In genomic region chr17:28043296-28043695, GRCh38 we compare ENCODE assay signal across 10 cellular contexts. TPM values are rescaled to one million over a fixed set of nuclear protein-coding genes. Genes with fewer than 3 reads are reported as not detected.
A peak's percentile ranks its signal among the peaks of the same experiment; 100 is the strongest.
DNase-seq lines count a peak whose midpoint lies in the region; ATAC-seq and TF ChIP-seq lines count a peak whose summit lies in the region.
"Had no signal": no experiment of that assay in that cellular context is flagged by ENCODE, and none has a peak within 500 bp of the region (broad histone marks: within the 10 kb centered on the region; RNA-seq: fewer than 3 reads in every experiment).

No MANE protein-coding gene starts in this region.

- H3K27ac Mint-ChIP-seq in activated CD4-positive, alpha-beta memory T cell treated with anti-CD3 and anti-CD28 coated beads, Interleukin-2, amount 10 ng/mL, durations not matched to agents 7 days and 5 days = no peak overlapping the region

- WGBS in heart right ventricle, 2 donors = 64 to 71% methylated on average over 3 of the region's 3 CpGs
- 95 to 97% methylated on average over 3 of the region's 3 CpGs for WGBS in sigmoid colon, 2 donors

- H3K36me3 ChIP-seq in heart right ventricle (peaks cover 0 to 4% (median 0%) of the 10 kb centered on the region in 9 donors), iPS-15b (ENCODE audit: control insufficient read depth, insufficient read depth, low read length) (no peaks in the 10 kb centered on the region), thoracic aorta (no peaks in the 10 kb centered on the region), sigmoid colon (no peaks in the 10 kb centered on the region)

- H3K9me3 Mint-ChIP-seq in activated CD4-positive, alpha-beta memory T cell treated with anti-CD3 and anti-CD28 coated beads, Interleukin-2, amount 10 ng/mL, durations not matched to agents 7 days and 5 days = no peaks in the 10 kb centered on the region

- no peak for TF ChIP-seq POLR2A in sigmoid colon (IDR thresholded peaks at IDR 0.05)

- POLR2A ChIA-PET in activated CD4-positive, alpha-beta memory T cell treated with anti-CD3 and anti-CD28 coated beads, Interleukin-2, amount 10 ng/mL, durations not matched to agents 7 days and 5 days (lab: Charles Lee) = no interaction called here

- peak overlapping the region; percentile 80 for H3K4me3 Mint-ChIP-seq in activated CD4-positive, alpha-beta memory T cell treated with anti-CD3 and anti-CD28 coated beads, Interleukin-2, amount 10 ng/mL, durations not matched to agents 7 days and 5 days

- CTCF ChIA-PET in activated CD4-positive, alpha-beta memory T cell treated with anti-CD3 and anti-CD28 coated beads, Interleukin-2, amount 10 ng/mL, durations not matched to agents 7 days and 5 days (lab: Charles Lee) = no interaction called here

- intact Hi-C loops in heart right ventricle (cut with DNase I) = loop anchor here in 5 of 10 donors (5.0 to 10.0 kb wide), 6 partner anchors 58 to 294 kb away; partner anchors contain the start of genes LYRM9 (in 3 of the 5), IFT20 (in 2 of the 5) and TNFAIP1 (in 2 of the 5)
- intact Hi-C loops in left ventricle myocardium superior (cut with micrococcal nuclease) = no loop called here
- intact Hi-C loops in sigmoid colon (cut with DNase I) = loop anchor here (5.0 kb wide), 1 partner anchor 274 kb away; the partner anchor contains the start of gene TMEM97

- H3K4me3 ChIP-seq in heart right ventricle (peak overlapping the region in 8 of 10 donors; percentile 12 to 97 (median 94)), iPS-15b (ENCODE audit: low read depth, low read length) (peak overlapping the region; percentile 73), thoracic aorta (peak overlapping the region; percentile 3), sigmoid colon (no peak overlapping the region)

- TF ChIP-seq EP300 in sigmoid colon (IDR thresholded peaks at IDR 0.05) = no peak

- H3K4me1 ChIP-seq in heart right ventricle (peaks cover 7 to 70% (median 61%) of the 10 kb centered on the region in 9 donors), iPS-15b (ENCODE audit: control insufficient read depth, insufficient read depth, low read length) (peaks cover 16% of the 10 kb centered on the region), thoracic aorta (ENCODE audit: control insufficient read depth in 1 of 2, low read depth in 2 of 2) (peaks cover 36 to 43% of the 10 kb centered on the region in 2 donors), sigmoid colon (peaks cover 0 to 53% (median 31%) of the 10 kb centered on the region in 4 donors)

- TF ChIP-seq CTCF in heart right ventricle (IDR thresholded peaks at IDR 0.05) (no peak), thoracic aorta (IDR thresholded peaks at IDR 0.05) (no peak), sigmoid colon (IDR thresholded peaks at IDR 0.05) (no peak)

- DNase-seq in heart right ventricle (no peak), left ventricle myocardium superior (no peak), thoracic aorta (ENCODE audit: low spot score) (no peak), glomerular visceral epithelial cell (ENCODE audit: extremely low spot score) (no peak), sigmoid colon (no peak)
- no peak for DNase-seq in activated CD4-positive, alpha-beta memory T cell treated with anti-CD3 and anti-CD28 coated beads, Interleukin-2, amount 10 ng/mL, durations not matched to agents 7 days and 5 days
- DNase-seq in effector CD8-positive, alpha-beta T cell (lab: John Stamatoyannopoulos, UW) = no peak
- DNase-seq: DMS79 treated with DMSO at 0.1 percent for 48 hours, NCI-H2227 treated with DMSO at 0.1 percent for 48 hours had no signal

- H3K4me1 Mint-ChIP-seq in activated CD4-positive, alpha-beta memory T cell treated with anti-CD3 and anti-CD28 coated beads, Interleukin-2, amount 10 ng/mL, durations not matched to agents 7 days and 5 days = peaks cover 61% of the 10 kb centered on the region

- H3K27ac ChIP-seq in heart right ventricle = peak overlapping the region in 3 of 10 donors; percentile 1 to 26 (median 23)
- no peak overlapping the region for H3K27ac ChIP-seq in thoracic aorta
- no peak overlapping the region for H3K27ac ChIP-seq in sigmoid colon

- ATAC-seq in heart right ventricle = no peak
- no peak for ATAC-seq in left ventricle myocardium superior
- no peak for ATAC-seq in thoracic aorta (ENCODE audit: insufficient number of reproducible peaks, low FRiP score, low read depth)

- no peaks in the 10 kb centered on the region for H3K9me3 ChIP-seq in heart right ventricle
- H3K9me3 ChIP-seq in iPS-15b (ENCODE audit: control insufficient read depth, insufficient read depth, low read length) = no peaks in the 10 kb centered on the region
- no peaks in the 10 kb centered on the region for H3K9me3 ChIP-seq in thoracic aorta
- no peaks in the 10 kb centered on the region for H3K9me3 ChIP-seq in sigmoid colon

- no peaks in the 10 kb centered on the region for H3K27me3 ChIP-seq in heart right ventricle
- H3K27me3 ChIP-seq in iPS-15b (ENCODE audit: control insufficient read depth, insufficient read depth, low read length) = no peaks in the 10 kb centered on the region
- H3K27me3 ChIP-seq in thoracic aorta (replicated peaks; ENCODE audit: insufficient read depth) = no peaks in the 10 kb centered on the region
- H3K27me3 ChIP-seq in sigmoid colon = no peaks in the 10 kb centered on the region

- peaks cover 29% of the 10 kb centered on the region for H3K36me3 Mint-ChIP-seq in activated CD4-positive, alpha-beta memory T cell treated with anti-CD3 and anti-CD28 coated beads, Interleukin-2, amount 10 ng/mL, durations not matched to agents 7 days and 5 days (ENCODE audit: low read depth)

- H3K27me3 Mint-ChIP-seq in activated CD4-positive, alpha-beta memory T cell treated with anti-CD3 and anti-CD28 coated beads, Interleukin-2, amount 10 ng/mL, durations not matched to agents 7 days and 5 days = peaks cover 5% of the 10 kb centered on the region

- H3K9ac ChIP-seq in iPS-15b (ENCODE audit: low read depth, low read length) = no peak overlapping the region

RNA-seq across cellular contexts. Expression of gene NLK, which starts 0.8 kb away (rescaled TPM):
- total RNA-seq in heart right ventricle (10 to 100 TPM; 18.3 to 27.3 (median 21.5) TPM), left ventricle myocardium superior (22.8 TPM), thoracic aorta (10 to 100 TPM; 10.3 to 23.0 TPM), sigmoid colon (10 to 100 TPM; 15.0 to 17.1 (median 15.2) TPM)
- polyA plus RNA-seq in heart right ventricle (10 to 100 TPM in 1 of 2 donors, 1 to 10 TPM in 1; 5.2 to 10.2 TPM), sigmoid colon (10 to 100 TPM in 1 of 3 donors, 1 to 10 TPM in 2; 9.3 to 11.8 (median 9.6) TPM)
- total RNA-seq in activated CD4-positive, alpha-beta memory T cell treated with anti-CD3 and anti-CD28 coated beads, Interleukin-2, amount 10 ng/mL, durations not matched to agents 7 days and 5 days = 10 to 100 TPM; 10.7 to 12.8 TPM

Comparison
In these comparisons a context has a peak if more than half of its experiments do, and no peak if none do; other contexts are left out.
1. H3K4me3 ChIP-seq: peak in heart right ventricle (8 of 10), iPS-15b (single experiment) and thoracic aorta (single experiment); none in sigmoid colon (0 of 4).